Comparison of ENCODE assay signal across 8 cellular contexts in the genomic region with DNA sequence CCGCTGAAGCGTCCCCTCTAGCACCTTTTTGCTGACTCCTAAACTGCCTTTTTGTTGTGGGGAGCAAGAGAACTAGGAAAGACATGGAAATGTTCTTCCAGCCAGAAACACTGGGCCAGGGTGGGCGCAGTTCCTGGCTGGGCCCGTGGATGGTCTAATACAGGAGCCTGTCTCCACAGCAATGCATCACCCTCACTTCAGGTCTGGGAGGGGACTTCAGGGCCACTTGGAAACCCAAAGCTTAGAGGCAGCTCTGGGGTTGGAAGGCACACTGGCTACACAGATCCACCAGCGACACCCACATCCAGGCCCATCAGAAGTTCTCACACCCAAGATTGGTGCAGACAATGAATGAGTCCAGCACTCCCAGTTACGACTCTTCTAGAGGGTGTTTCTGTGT.
DNase-seq lines count a peak whose midpoint lies in the region; ATAC-seq, FAIRE-seq and TF ChIP-seq lines count a peak whose summit lies in the region.
"Had no signal": no experiment of that assay in that cellular context is flagged by ENCODE, and none has a peak within 500 bp of the region (broad histone marks: within the 10 kb centered on the region; RNA-seq: fewer than 3 reads in every experiment).

No MANE protein-coding gene starts in this region.

- H3K27ac ChIP-seq in KOPT-K1 (ENCODE audit: low read depth, low read length, poor library complexity, severe bottlenecking) (peak overlapping the region; percentile 98), keratinocyte (ENCODE audit: control insufficient read depth, insufficient read depth, low read length) (peak overlapping the region; percentile 62)

- no peaks in the 10 kb centered on the region for H3K9me3 Mint-ChIP-seq in activated T-helper 17 cell treated with anti-CD3 and anti-CD28 coated beads, Interleukin-2, amount 50 U/mL, for 72 hours

- H3K9me1 ChIP-seq in keratinocyte (ENCODE audit: control insufficient read depth, extremely low read depth, insufficient read depth, low read length) = no peaks in the 10 kb centered on the region

- no peak for ATAC-seq in activated T-helper 17 cell treated with anti-CD3 and anti-CD28 coated beads, Interleukin-2, amount 50 U/mL, for 72 hours (replicated peaks)
- peak; percentile 4 for ATAC-seq in stimulated activated naive CD8-positive, alpha-beta T cell treated with anti-CD3 and anti-CD28 coated beads, Interleukin-15, Interleukin-2, amounts not matched to agents 100 U/mL and 50 U/mL, for 24 hours

- H4K20me1 ChIP-seq in keratinocyte (ENCODE audit: control insufficient read depth, extremely low read depth, insufficient read depth, low read length) = no peaks in the 10 kb centered on the region

- no peak for DNase-seq in keratinocyte (ENCODE audit: low read depth, low spot score)
- no peak for DNase-seq in stimulated activated naive CD8-positive, alpha-beta T cell treated with anti-CD3 and anti-CD28 coated beads, Interleukin-15, Interleukin-2, amounts not matched to agents 100 U/mL and 50 U/mL, for 24 hours
- DNase-seq in NCI-H2107 (lab: John Stamatoyannopoulos, UW) = no peak
- no peak for DNase-seq in cortex of kidney (lab: John Stamatoyannopoulos, UW)
- DNase-seq in NCI-H1930 (lab: John Stamatoyannopoulos, UW) = no peak
- DNase-seq: NCI-H1092 had no signal

- peaks cover 100% of the 10 kb centered on the region for H3K36me3 Mint-ChIP-seq in activated T-helper 17 cell treated with anti-CD3 and anti-CD28 coated beads, Interleukin-2, amount 50 U/mL, for 72 hours (ENCODE audit: low read depth)

- H3K4me3 Mint-ChIP-seq in activated T-helper 17 cell treated with anti-CD3 and anti-CD28 coated beads, Interleukin-2, amount 50 U/mL, for 72 hours = peak overlapping the region; percentile 99

- no peak for FAIRE-seq in keratinocyte (lab: Jason Lieb, UNC)

- H3K36me3 ChIP-seq in KOPT-K1 (ENCODE audit: insufficient read depth, low read length) (peaks cover 93% of the 10 kb centered on the region), keratinocyte (ENCODE audit: control insufficient read depth in 2 of 2, extremely low read depth in 1 of 2, insufficient read depth in 2 of 2, low read length in 2 of 2) (peaks cover 21 to 61% of the 10 kb centered on the region in 2 experiments)

- dilution Hi-C loops in keratinocyte (cut with MboI; ENCODE audit: extremely low pct_ligation_motif_present, low sequenced_read_pairs) = no loop called here

- H3K4me1 Mint-ChIP-seq in activated T-helper 17 cell treated with anti-CD3 and anti-CD28 coated beads, Interleukin-2, amount 50 U/mL, for 72 hours = peaks cover 85% of the 10 kb centered on the region

- H3K4me2 ChIP-seq in keratinocyte (ENCODE audit: control insufficient read depth, extremely low read depth, insufficient read depth, low read depth, low read length) = no peak overlapping the region

- H3K4me1 ChIP-seq in keratinocyte (ENCODE audit: control insufficient read depth, extremely low read depth, insufficient read depth, low read length) = peaks cover 8% of the 10 kb centered on the region

- no peak for TF ChIP-seq CTCF in keratinocyte (optimal IDR thresholded peaks at IDR 0.05 in 1 of 3, IDR thresholded peaks at IDR 0.05 in 1 of 3, conservative IDR thresholded peaks at IDR 0.05 in 1 of 3; ENCODE audit: extremely low read depth in 1 of 3, insufficient read depth in 2 of 3, low read length in 3 of 3)

- H3K27ac Mint-ChIP-seq in activated T-helper 17 cell treated with anti-CD3 and anti-CD28 coated beads, Interleukin-2, amount 50 U/mL, for 72 hours = peak overlapping the region; percentile 100

- no peaks in the 10 kb centered on the region for H3K27me3 Mint-ChIP-seq in activated T-helper 17 cell treated with anti-CD3 and anti-CD28 coated beads, Interleukin-2, amount 50 U/mL, for 72 hours

- no peak overlapping the region for H2AFZ ChIP-seq in keratinocyte (ENCODE audit: control insufficient read depth, low read length)

- peaks cover 62% of the 10 kb centered on the region for H3K79me2 ChIP-seq in keratinocyte (ENCODE audit: control insufficient read depth, insufficient read depth, low read length)

- H3K27me3 ChIP-seq in keratinocyte (ENCODE audit: control insufficient read depth, extremely low read depth, insufficient read depth, low read length) = no peaks in the 10 kb centered on the region

- H3K9ac ChIP-seq in keratinocyte (ENCODE audit: control insufficient read depth, extremely low read depth, insufficient read depth, low read length) = peak overlapping the region; percentile 7

- H3K4me3 ChIP-seq in keratinocyte (ENCODE audit: control insufficient read depth in 2 of 3, extremely low read depth in 1 of 3, insufficient read depth in 2 of 3, low read depth in 1 of 3, low read length in 3 of 3) = no peak overlapping the region

- H3K9me3 ChIP-seq in KOPT-K1 (ENCODE audit: insufficient read depth, low read length, poor library complexity, severe bottlenecking) = no peaks in the 10 kb centered on the region
- H3K9me3 ChIP-seq in keratinocyte (ENCODE audit: control insufficient read depth, low read depth, low read length) = no peaks in the 10 kb centered on the region
